ENCODE assay signal across 8 cellular contexts in the genomic region with DNA sequence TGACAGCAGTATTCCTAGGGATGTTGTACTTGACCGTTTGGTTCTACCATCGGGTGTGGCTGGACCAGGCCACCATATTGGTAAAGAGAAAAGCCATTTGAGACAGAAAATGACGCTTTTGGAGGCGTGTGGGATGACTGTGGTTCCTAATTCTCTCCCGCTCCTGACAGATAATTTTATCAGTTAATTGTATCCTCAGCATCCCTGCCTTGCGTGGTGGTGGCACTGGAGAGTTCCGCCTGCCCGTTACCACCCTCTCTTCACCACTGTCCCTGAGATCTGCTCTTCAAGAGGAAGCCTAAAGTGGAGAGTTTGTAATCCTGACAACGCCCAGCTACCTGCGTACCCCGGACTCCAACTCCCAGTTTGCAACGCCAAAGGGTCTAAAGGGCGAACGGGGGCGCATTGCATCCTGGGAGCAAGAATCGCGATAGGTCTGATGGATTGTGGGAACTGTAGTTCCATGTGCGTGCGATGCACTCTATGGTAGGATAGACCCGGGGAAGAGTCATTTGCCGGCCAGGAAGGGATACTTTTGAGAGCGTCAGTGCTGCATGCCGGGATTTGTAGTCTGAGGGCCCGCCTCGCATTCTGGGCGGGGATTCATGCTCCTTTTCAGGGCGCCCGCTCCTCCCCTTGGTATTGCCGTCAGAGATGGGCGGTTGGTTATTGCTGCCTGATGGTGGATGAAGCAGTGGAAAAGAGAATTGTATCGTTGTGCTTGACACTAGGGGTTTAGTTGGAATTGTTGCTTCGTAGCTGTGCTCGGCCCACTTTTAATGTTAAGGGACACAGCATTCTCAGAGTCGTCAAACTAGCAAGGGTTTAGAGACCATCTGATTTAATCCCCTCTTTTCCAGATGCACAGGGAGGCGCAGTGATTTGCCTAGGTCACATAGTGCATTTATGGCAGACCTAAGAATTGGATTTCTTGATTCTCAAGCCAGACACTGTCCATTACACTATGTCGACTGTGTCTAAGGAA. TPM values are rescaled to one million over a fixed set of nuclear protein-coding genes. Genes with fewer than 3 reads are reported as not detected.
A peak's percentile ranks its signal among the peaks of the same experiment; 100 is the strongest.
DNase-seq lines count a peak whose midpoint lies in the region; ATAC-seq and TF ChIP-seq lines count a peak whose summit lies in the region.

No MANE protein-coding gene starts in this region.

- H3K27ac ChIP-seq in PC-3 (ENCODE audit: low read length): peak overlapping the region; percentile 97
- peak overlapping the region; percentile 96 to 100 for H3K27ac ChIP-seq in mucosa of rectum (ENCODE audit: low read depth in 2 of 2, low read length in 2 of 2)

- intact Hi-C loops in PC-3 (cut with micrococcal nuclease): loop anchor here (2.0 kb wide), 1 partner anchor 225 kb away; a partner anchor contains a TSS

- H3K27me3 ChIP-seq in PC-3 (ENCODE audit: low read length) (no peaks in the 10 kb centered on the region), mucosa of rectum (ENCODE audit: control insufficient read depth in 2 of 2, insufficient read depth in 2 of 2, low read length in 2 of 2) (no peaks in the 10 kb centered on the region)

- no peaks in the 10 kb centered on the region for H3K9me2 ChIP-seq in PC-3 (replicated peaks; ENCODE audit: low read length)

- TF ChIP-seq CTCF in PC-3 (conservative IDR thresholded peaks at IDR 0.05; ENCODE audit: low read depth, low read length): no peak

- H3K9ac ChIP-seq in PC-3 (ENCODE audit: low read length): peak overlapping the region; percentile 96
- H3K9ac ChIP-seq in mucosa of rectum (ENCODE audit: low read depth in 1 of 2, low read length in 2 of 2): peak overlapping the region; percentile 80 to 91

- no peaks in the 10 kb centered on the region for H3K27me3 Mint-ChIP-seq in activated T-cell treated with anti-CD3 and anti-CD28 coated beads, Interleukin-2, amount 50 U/mL, for 24 hours

- no peaks in the 10 kb centered on the region for H3K9me3 Mint-ChIP-seq in activated T-cell treated with anti-CD3 and anti-CD28 coated beads, Interleukin-2, amount 50 U/mL, for 24 hours

- CTCF ChIA-PET in PC-3 (lab: Charles Lee): interaction anchor here (0.9 to 1.2 kb wide), 3 partner anchors 55 to 226 kb away, joined by 3 to 6 read pairs (median 5); a partner anchor contains a TSS

- BruUV-seq in PC-3 (replicated peaks; lab: Mats Ljungman, UMichigan): TSS peak; percentile 94

- H2AFZ ChIP-seq in PC-3 (ENCODE audit: low read length): peak overlapping the region; percentile 90

- peak; percentile 99 for DNase-seq in DMS79 (lab: John Stamatoyannopoulos, UW)
- peak; percentile 99 for DNase-seq in KBM-7
- DNase-seq in PC-3: peak; percentile 97
- DNase-seq in activated T-cell treated with anti-CD3 and anti-CD28 coated beads, Interleukin-2, amount 50 U/mL, for 24 hours: peak; percentile 90
- DNase-seq in stimulated activated CD8-positive, alpha-beta memory T cell treated with anti-CD3 and anti-CD28 coated beads, Interleukin-4, amount 100 ng/mL, for 4 hours (ENCODE audit: low read depth in 2 of 2, low spot score in 1 of 2): peak; percentile 84 to 92

- H3K27ac Mint-ChIP-seq in activated T-cell treated with anti-CD3 and anti-CD28 coated beads, Interleukin-2, amount 50 U/mL, for 24 hours: no peak overlapping the region

- H3K36me3 Mint-ChIP-seq in activated T-cell treated with anti-CD3 and anti-CD28 coated beads, Interleukin-2, amount 50 U/mL, for 24 hours (ENCODE audit: low read depth): peaks cover 30% of the 10 kb centered on the region

- H3K36me3 ChIP-seq in PC-3 (ENCODE audit: low read depth, low read length): no peaks in the 10 kb centered on the region
- no peaks in the 10 kb centered on the region for H3K36me3 ChIP-seq in mucosa of rectum (ENCODE audit: control insufficient read depth in 2 of 2, insufficient read depth in 2 of 2, low read length in 2 of 2)

- POLR2A ChIA-PET in PC-3 (lab: Charles Lee; ENCODE audit: unreplicated experiment): interaction anchor here (0.6 to 1.0 kb wide), 5 partner anchors 12 to 440 kb away, joined by 3 to 12 read pairs (median 4); a partner anchor contains a TSS

- in situ Hi-C loops in KBM-7 (cut with MboI; ENCODE audit: low pct_unique_long_range_greater_than_20kb, low sequenced_read_pairs): loop anchor here (10.0 kb wide), 1 partner anchor 153 kb away; no protein-coding TSS in a partner anchor

- no peaks in the 10 kb centered on the region for H4K20me1 ChIP-seq in PC-3 (ENCODE audit: low read length)

- H3K4me3 ChIP-seq in PC-3 (ENCODE audit: low read length) (peak overlapping the region; percentile 82), mucosa of rectum (ENCODE audit: low read length in 2 of 2) (peak overlapping the region; percentile 78 to 83)

- H3K4me3 Mint-ChIP-seq in activated T-cell treated with anti-CD3 and anti-CD28 coated beads, Interleukin-2, amount 50 U/mL, for 24 hours: no peak overlapping the region

- H3K9me3 ChIP-seq in PC-3 (ENCODE audit: low read length) (no peaks in the 10 kb centered on the region), mucosa of rectum (ENCODE audit: control insufficient read depth in 2 of 2, low read length in 2 of 2) (no peaks in the 10 kb centered on the region)

- peaks cover 36% of the 10 kb centered on the region for H3K79me2 ChIP-seq in PC-3 (ENCODE audit: low read length)

- peak overlapping the region; percentile 100 for H3K4me2 ChIP-seq in PC-3 (ENCODE audit: low read length)

- H3K4me1 ChIP-seq in PC-3 (ENCODE audit: insufficient read depth, low read length) (peaks cover 22% of the 10 kb centered on the region), mucosa of rectum (ENCODE audit: control insufficient read depth in 2 of 2, insufficient read depth in 2 of 2, low read length in 2 of 2) (peaks cover 18 to 25% of the 10 kb centered on the region in 2 donors)

- H3K4me1 Mint-ChIP-seq in activated T-cell treated with anti-CD3 and anti-CD28 coated beads, Interleukin-2, amount 50 U/mL, for 24 hours (ENCODE audit: low read depth): peaks cover 15% of the 10 kb centered on the region

- H3F3A ChIP-seq in PC-3 (ENCODE audit: low read length, unreplicated experiment): no peaks in the 10 kb centered on the region

- ATAC-seq in GM21723 (IDR thresholded peaks at IDR 0.05; ENCODE audit: unreplicated experiment): peak; percentile 65
- peak; percentile 77 for ATAC-seq in PC-3
- peak; percentile 83 for ATAC-seq in esophagus mucosa

RNA-seq across cellular contexts. Expression of a gene that starts 1.0 kb away (rescaled TPM):
- total RNA-seq in PC-3 (2014; rRNA removed) (20.6 and 25.0 TPM in 2 replicates), esophagus mucosa (14.2 TPM)

RNA-seq across cellular contexts. Expression of a gene that starts 49.4 kb away (rescaled TPM):
- total RNA-seq in PC-3 (2014; rRNA removed): 4.9 and 5.1 TPM in 2 replicates
- total RNA-seq in esophagus mucosa: 10.0 TPM

RNA-seq across cellular contexts. Expression of a gene that starts 53.5 kb away (rescaled TPM):
- total RNA-seq in PC-3 (2014; rRNA removed): not detected in 2 replicates
- total RNA-seq in esophagus mucosa: not detected

RNA-seq across cellular contexts. Expression of a gene that starts 54.8 kb away (rescaled TPM):
- total RNA-seq in PC-3 (2014; rRNA removed) (23.1 and 34.7 TPM in 2 replicates), esophagus mucosa (111 TPM)

Comparison
In these comparisons a context has a peak if more than half of its experiments do, and no peak if none do; other contexts are left out.
1. Peak in every context shown above with its lines: DNase-seq, ATAC-seq, H3K4me3 ChIP-seq and H3K27ac ChIP-seq.